ENCODE assay signal across 17 cellular contexts in the genomic region with DNA sequence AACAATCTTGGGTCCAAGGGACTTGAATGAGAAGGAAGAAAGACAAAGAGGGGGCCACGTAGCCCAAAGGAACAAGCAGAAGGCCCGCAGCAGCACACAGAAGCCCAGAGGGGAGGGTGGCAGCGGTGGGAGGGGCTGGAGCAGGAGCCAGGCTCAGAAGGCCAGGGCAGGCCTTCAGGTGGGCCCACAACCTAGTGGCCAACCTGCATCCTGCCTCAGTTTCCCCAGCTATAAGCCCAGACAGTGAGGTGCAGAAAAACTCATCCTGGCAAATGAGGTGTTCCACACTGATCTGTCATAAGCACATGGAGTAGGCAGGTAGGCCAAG.
"Had no signal": no experiment of that assay in that cellular context is flagged by ENCODE, and none has a peak within 500 bp of the region (broad histone marks: within the 10 kb centered on the region; RNA-seq: fewer than 3 reads in every experiment).

No MANE protein-coding gene starts in this region.

- DNase-seq: activated CD4-positive, alpha-beta T cell treated with anti-CD3 and anti-CD28 coated beads, Interleukin-2, amount 50 U/mL, for 4 hours; activated CD4-positive, CD25-positive, alpha-beta regulatory T cell treated with anti-CD3 and anti-CD28 coated beads, Interleukin-2, amount 50 U/mL, for 72 hours; activated naive CD4-positive, alpha-beta T cell treated with anti-CD3 and anti-CD28 coated beads for 36 hours; activated naive CD8-positive, alpha-beta T cell treated with anti-CD3 and anti-CD28 coated beads, Interleukin-2, amount 50 U/mL, for 24 hours; colonic mucosa; effector CD8-positive, alpha-beta T cell; foreskin melanocyte; left colon; naive thymus-derived CD8-positive, alpha-beta T cell; small intestine; stimulated activated naive CD8-positive, alpha-beta T cell treated with anti-CD3 and anti-CD28 coated beads, Interleukin-15, Interleukin-2, amounts not matched to agents 100 U/mL and 50 U/mL, for 24 hours; T-helper 1 cell; T1000 had no signal

- H3K9me3 ChIP-seq: colonic mucosa, neutrophil had no signal

- H3K27ac Mint-ChIP-seq: activated naive CD8-positive, alpha-beta T cell treated with anti-CD3 and anti-CD28 coated beads, Interleukin-2, amount 50 U/mL, for 24 hours; activated T-helper 17 cell treated with anti-CD3 and anti-CD28 coated beads, Interleukin-2, amount 50 U/mL, for 72 hours; progenitor cell of endocrine pancreas had no signal

- H3K36me3 Mint-ChIP-seq: naive thymus-derived CD8-positive, alpha-beta T cell had no signal

- H3K4me3 ChIP-seq: colonic mucosa, SK-N-MC had no signal

- H3K9me3 Mint-ChIP-seq: activated naive CD4-positive, alpha-beta T cell treated with anti-CD3 and anti-CD28 coated beads for 36 hours; activated naive CD8-positive, alpha-beta T cell treated with anti-CD3 and anti-CD28 coated beads, Interleukin-2, amount 50 U/mL, for 24 hours; activated T-helper 17 cell treated with anti-CD3 and anti-CD28 coated beads, Interleukin-2, amount 50 U/mL, for 72 hours; naive thymus-derived CD8-positive, alpha-beta T cell had no signal

- H3K4me3 Mint-ChIP-seq: activated naive CD4-positive, alpha-beta T cell treated with anti-CD3 and anti-CD28 coated beads for 36 hours; activated naive CD8-positive, alpha-beta T cell treated with anti-CD3 and anti-CD28 coated beads, Interleukin-2, amount 50 U/mL, for 24 hours; activated T-helper 17 cell treated with anti-CD3 and anti-CD28 coated beads, Interleukin-2, amount 50 U/mL, for 72 hours; naive thymus-derived CD8-positive, alpha-beta T cell had no signal

- H3K4me1 ChIP-seq: colonic mucosa had no signal

- H3K36me3 ChIP-seq: colonic mucosa, neutrophil had no signal

- H3K27ac ChIP-seq: colonic mucosa, neutrophil, SK-N-MC had no signal

- H3K27me3 Mint-ChIP-seq: activated T-helper 17 cell treated with anti-CD3 and anti-CD28 coated beads, Interleukin-2, amount 50 U/mL, for 72 hours had no signal

- H3K27me3 ChIP-seq: colonic mucosa had no signal
